In genomic region chr16:4656221-4656620, GRCh38 we compare ENCODE assay signal across 27 cellular contexts.
"Had no signal": no experiment of that assay in that cellular context is flagged by ENCODE, and none has a peak within 500 bp of the region (broad histone marks: within the 10 kb centered on the region; RNA-seq: fewer than 3 reads in every experiment).

No MANE protein-coding gene starts in this region.

- H3K4me3 Mint-ChIP-seq: immature natural killer cell; mesothelial cell of epicardium; naive B cell; natural killer cell treated with Interleukin-12 subunit alpha and Interleukin-12 subunit beta and Interleukin-15 and Interleukin-18, amount 100 ng/mL, for 72 hours; neural crest cell; stimulated activated effector memory CD8-positive, alpha-beta T cell treated with anti-CD3 and anti-CD28 coated beads, Interleukin-12 subunit alpha, Interleukin-12 subunit beta, amount 100 ng/mL, for 72 hours; type B pancreatic cell had no signal

- ATAC-seq: left colon; mucosa of descending colon; natural killer cell treated with Interleukin-12 subunit alpha and Interleukin-12 subunit beta and Interleukin-15 and Interleukin-18, amount 100 ng/mL, for 72 hours; sciatic nerve; stimulated activated effector memory CD8-positive, alpha-beta T cell treated with anti-CD3 and anti-CD28 coated beads, Interleukin-12 subunit alpha, Interleukin-12 subunit beta, amount 100 ng/mL, for 72 hours had no signal

- H3K27me3 ChIP-seq: esophagus muscularis mucosa, neutrophil, testis, tibial artery had no signal

- H2AFZ ChIP-seq: parathyroid adenoma had no signal

- H3K9ac ChIP-seq: parathyroid adenoma had no signal

- H3K9me3 ChIP-seq: esophagus muscularis mucosa, mucosa of descending colon, neutrophil, testis, tibial artery had no signal

- H3K4me3 ChIP-seq: esophagus muscularis mucosa, mucosa of descending colon, testis, tibial artery had no signal

- H3K4me1 ChIP-seq: parathyroid adenoma had no signal

- H3K36me3 Mint-ChIP-seq: naive B cell; natural killer cell treated with Interleukin-12 subunit alpha and Interleukin-12 subunit beta and Interleukin-15 and Interleukin-18, amount 100 ng/mL, for 72 hours; type B pancreatic cell had no signal

- H3K27ac ChIP-seq: epithelial cell of prostate, esophagus muscularis mucosa, neutrophil, parathyroid adenoma, testis, tibial artery had no signal

- H3K9me3 Mint-ChIP-seq: immature natural killer cell; mesothelial cell of epicardium; naive B cell; natural killer cell treated with Interleukin-12 subunit alpha and Interleukin-12 subunit beta and Interleukin-15 and Interleukin-18, amount 100 ng/mL, for 72 hours; neural crest cell; stimulated activated effector memory CD8-positive, alpha-beta T cell treated with anti-CD3 and anti-CD28 coated beads, Interleukin-12 subunit alpha, Interleukin-12 subunit beta, amount 100 ng/mL, for 72 hours; type B pancreatic cell had no signal

- H3K27ac Mint-ChIP-seq: immature natural killer cell; mesothelial cell of epicardium; naive B cell; natural killer cell treated with Interleukin-12 subunit alpha and Interleukin-12 subunit beta and Interleukin-15 and Interleukin-18, amount 100 ng/mL, for 72 hours; progenitor cell of endocrine pancreas; stimulated activated effector memory CD8-positive, alpha-beta T cell treated with anti-CD3 and anti-CD28 coated beads, Interleukin-12 subunit alpha, Interleukin-12 subunit beta, amount 100 ng/mL, for 72 hours; type B pancreatic cell had no signal

- H3K27me3 Mint-ChIP-seq: naive B cell; natural killer cell treated with Interleukin-12 subunit alpha and Interleukin-12 subunit beta and Interleukin-15 and Interleukin-18, amount 100 ng/mL, for 72 hours; progenitor cell of endocrine pancreas; type B pancreatic cell had no signal

- H3K4me1 Mint-ChIP-seq: mesothelial cell of epicardium had no signal

- DNase-seq: cerebellar nuclear complex; cortex of kidney; foreskin melanocyte; hypothalamus; immature natural killer cell; islet precursor cell; kidney glomerular epithelial cell; left colon; mesenchymal stem cell; mucosa of descending colon; naive B cell; stimulated activated CD4-positive, alpha-beta T cell treated with anti-CD3 and anti-CD28 coated beads, Interleukin-2, amount 100 ng/mL, for 24 hours; stimulated activated CD4-positive, alpha-beta T cell treated with anti-CD3 and anti-CD28 coated beads, Interleukin-4, amount 100 ng/mL, for 24 hours; stimulated activated naive CD4-positive, alpha-beta T cell treated with Interleukin-2 at 50 U/mL for 16 hours; testis; tibial artery had no signal
